19 cellular contexts compared by ENCODE assay signal in genomic region chr5:105195765-105196164, GRCh38.
DNase-seq lines count a peak whose midpoint lies in the region; ATAC-seq, FAIRE-seq and TF ChIP-seq lines count a peak whose summit lies in the region.
"Had no signal": no experiment of that assay in that cellular context is flagged by ENCODE, and none has a peak within 500 bp of the region (broad histone marks: within the 10 kb centered on the region; RNA-seq: fewer than 3 reads in every experiment).

No MANE protein-coding gene starts in this region.

- ATAC-seq in SK-N-SH treated with all-trans-retinoic acid at 6 μM for 48 hours (no peak), K562 (no peak), HG03108 (IDR thresholded peaks at IDR 0.05; ENCODE audit: unreplicated experiment) (no peak)
- ATAC-seq: GM23338, HCT116 had no signal

- intact Hi-C loops in K562 (cut with micrococcal nuclease) = no loop called here

- H3F3A ChIP-seq in SK-N-SH (replicated peaks; ENCODE audit: insufficient read depth) = no peaks in the 10 kb centered on the region

- H3K27me3 ChIP-seq in SK-N-SH (ENCODE audit: insufficient read depth) (no peaks in the 10 kb centered on the region), K562 (ENCODE audit: control insufficient read depth in 2 of 2, insufficient read depth in 2 of 2, low read length in 2 of 2) (no peaks in the 10 kb centered on the region)

- H3K9me3 ChIP-seq in SK-N-SH (no peaks in the 10 kb centered on the region), K562 (replicated peaks; ENCODE audit: control insufficient read depth, insufficient read depth, low read depth, low read length) (no peaks in the 10 kb centered on the region)

- H3K9me1 ChIP-seq in K562 (ENCODE audit: control insufficient read depth, insufficient read depth, low read length) = no peaks in the 10 kb centered on the region

- in situ Hi-C loops in K562 (cut with MboI) = no loop called here

- DNase-seq in SK-N-SH (no peak), K562 (ENCODE audit: extremely low read depth in 1 of 4, low spot score in 3 of 4) (no peak), frontal cortex (ENCODE audit: low spot score in 2 of 2) (no peak), urothelium cell line (ENCODE audit: low spot score) (no peak)
- DNase-seq: C1 segment of cervical spinal cord; Calu3; CD4-positive, alpha-beta memory T cell; COR-L47; DMS53; DMS79 treated with DMSO at 0.1 percent for 48 hours; GF-D8; H9 had no signal

- no peaks in the 10 kb centered on the region for H3K9me2 ChIP-seq in SK-N-SH

- TF ChIP-seq EP300 in SK-N-SH (IDR thresholded peaks at IDR 0.05; ENCODE audit: borderline replicate concordance in 1 of 2, low read depth in 1 of 2, low read length in 1 of 2) = no peak
- TF ChIP-seq EP300 in K562 (IDR thresholded peaks at IDR 0.05; ENCODE audit: low read length) = no peak

- H4K20me1 ChIP-seq in SK-N-SH (ENCODE audit: insufficient read depth) (no peaks in the 10 kb centered on the region), K562 (replicated peaks; ENCODE audit: control insufficient read depth, insufficient read depth, low read length) (no peaks in the 10 kb centered on the region)

- H2AFZ ChIP-seq in SK-N-SH (ENCODE audit: low read depth) (no peak overlapping the region), K562 (ENCODE audit: low read depth, low read length) (no peak overlapping the region)
- H2AFZ ChIP-seq: GM23338 had no signal

- no peak for TF ChIP-seq CTCF in SK-N-SH (IDR thresholded peaks at IDR 0.05)
- TF ChIP-seq CTCF in K562 (IDR thresholded peaks at IDR 0.05 in 2 of 3, conservative IDR thresholded peaks at IDR 0.05 in 1 of 3; ENCODE audit: insufficient read depth in 2 of 3, low read depth in 1 of 3, low read length in 3 of 3) = no peak

- TF ChIP-seq POLR2A in K562 (conservative IDR thresholded peaks at IDR 0.05) = no peak

- TF ChIP-seq RAD21 in SK-N-SH (IDR thresholded peaks at IDR 0.05; ENCODE audit: low read length) (no peak), K562 (CRISPR knock-in tag; conservative IDR thresholded peaks at IDR 0.05 in 1 of 2, IDR thresholded peaks at IDR 0.05 in 1 of 2) (no peak)

- CTCF ChIA-PET in SK-N-SH (lab: Yijun Ruan, JAX) (no interaction called here), K562 (lab: Yijun Ruan, JAX; ENCODE audit: low intra/inter-chr PET ratio) (no interaction called here)

- H3K36me3 ChIP-seq in SK-N-SH (replicated peaks in 1 of 2; ENCODE audit: control insufficient read depth in 1 of 2, insufficient read depth in 2 of 2, low read length in 1 of 2) = no peaks in the 10 kb centered on the region
- no peaks in the 10 kb centered on the region for H3K36me3 ChIP-seq in K562 (ENCODE audit: control insufficient read depth, insufficient read depth, low read length)

- no TSS peak for BruUV-seq in K562 (replicated peaks; lab: Mats Ljungman, UMichigan)

- no peak overlapping the region for H3K9ac ChIP-seq in SK-N-SH
- H3K9ac ChIP-seq in K562 (ENCODE audit: insufficient read depth in 1 of 2, low read depth in 2 of 2, low read length in 2 of 2) = no peak overlapping the region

- H3K4me3 ChIP-seq in SK-N-SH (ENCODE audit: low read depth in 2 of 2, low read length in 1 of 2) (no peak overlapping the region), K562 (no peak overlapping the region)
- H3K4me3 ChIP-seq: GM23338 had no signal

- H3K27ac ChIP-seq in SK-N-SH (ENCODE audit: low read depth in 2 of 2, low read length in 1 of 2) = no peak overlapping the region
- no peak overlapping the region for H3K27ac ChIP-seq in K562 (ENCODE audit: extremely low read depth, low read depth, low read length)
- H3K27ac ChIP-seq: 22Rv1 had no signal

- no peaks in the 10 kb centered on the region for H3K4me1 ChIP-seq in SK-N-SH (ENCODE audit: control insufficient read depth in 1 of 2, insufficient read depth in 2 of 2, low read depth in 1 of 2, low read length in 1 of 2)
- H3K4me1 ChIP-seq in K562 (replicated peaks in 1 of 2; ENCODE audit: control insufficient read depth in 2 of 2, insufficient read depth in 2 of 2, low read length in 2 of 2) = no peaks in the 10 kb centered on the region

- H3K79me2 ChIP-seq in SK-N-SH (ENCODE audit: insufficient read depth) (no peaks in the 10 kb centered on the region), K562 (ENCODE audit: control insufficient read depth, insufficient read depth, low read length) (no peaks in the 10 kb centered on the region)

- POLR2A ChIA-PET in SK-N-SH (lab: Yijun Ruan, JAX) (no interaction called here), K562 (lab: Yijun Ruan, JAX) (interaction anchor here (0.5 kb wide), 1 partner anchor 1474 kb away, joined by 3 read pairs; no protein-coding TSS in a partner anchor)

- H3K4me2 ChIP-seq in SK-N-SH = no peak overlapping the region
- H3K4me2 ChIP-seq in K562 (ENCODE audit: insufficient read depth, low read length) = no peak overlapping the region
- H3K4me2 ChIP-seq: GM23338 had no signal

- FAIRE-seq in K562 (lab: Jason Lieb, UNC) (no peak), frontal cortex (lab: Jason Lieb, UNC) (peak; percentile 54), urothelium cell line (lab: Jason Lieb, UNC) (no peak)
- FAIRE-seq: GM12891, GM18507 had no signal

TF ChIP-seq in SK-N-SH treated with all-trans-retinoic acid at 6 μM for 48 hours, 23 proteins besides CTCF, POLR2A, EP300 and RAD21:
- TF ChIP-seq ISL1 (CRISPR knock-in tag; IDR thresholded peaks at IDR 0.05) (0 out of 2 replicates have a peak, but pooled peaks have one; percentile 34), PPARA (CRISPR knock-in tag; IDR thresholded peaks at IDR 0.05; ENCODE audit: borderline replicate concordance) (no peak), ZC3H10 (CRISPR knock-in tag; IDR thresholded peaks at IDR 0.05) (peak; percentile 77; the same call in 1 of the 2 replicates)
TF ChIP-seq in SK-N-SH treated with all-trans-retinoic acid at 6 μM for 48 hours: peak in this region for 2.

TF ChIP-seq in SK-N-SH, 30 proteins besides CTCF, POLR2A, EP300 and RAD21:
- TF ChIP-seq EZH2phosphoT487 (IDR thresholded peaks at IDR 0.05; ENCODE audit: borderline replicate concordance, low read depth) (no peak), JUND (IDR thresholded peaks at IDR 0.05) (no peak), FOSL2 (IDR thresholded peaks at IDR 0.05; ENCODE audit: borderline replicate concordance, low read depth) (no peak)

TF ChIP-seq in K562, 482 proteins besides CTCF, POLR2A, EP300 and RAD21:
- TF ChIP-seq C11orf30 (IDR thresholded peaks at IDR 0.05; ENCODE audit: low read depth) = peak; percentile 69; the same call in 1 of the 2 replicates
- TF ChIP-seq MAFK (IDR thresholded peaks at IDR 0.05; ENCODE audit: low read length) = peak; percentile 48; the same call in 1 of the 2 replicates
- no peak for TF ChIP-seq RFX1 (IDR thresholded peaks at IDR 0.05)
- TF ChIP-seq ZNF316 (IDR thresholded peaks at IDR 0.05) = peak; percentile 83
- peak; percentile 41; the same call in 1 of the 2 replicates for TF ChIP-seq MAFG (tag; conservative IDR thresholded peaks at IDR 0.05)
- no peak for TF ChIP-seq PHF20 (IDR thresholded peaks at IDR 0.05; ENCODE audit: partially characterized antibody)
- TF ChIP-seq DMBX1 (CRISPR knock-in tag; IDR thresholded peaks at IDR 0.05; ENCODE audit: borderline replicate concordance) = no peak
- no peak for TF ChIP-seq MEF2D (tag; conservative IDR thresholded peaks at IDR 0.05; ENCODE audit: low read depth)
- TF ChIP-seq SMAD2 (IDR thresholded peaks at IDR 0.05; ENCODE audit: low read depth, low read length) = no peak
- no peak for TF ChIP-seq HES1 (IDR thresholded peaks at IDR 0.05; ENCODE audit: low read depth)
- no peak for TF ChIP-seq ZC3H8 (IDR thresholded peaks at IDR 0.05)
- no peak for TF ChIP-seq ZNF347 (CRISPR knock-in tag; IDR thresholded peaks at IDR 0.05; ENCODE audit: low read depth)
